Comparison of ENCODE assay signal across 10 cellular contexts in the genomic region with DNA sequence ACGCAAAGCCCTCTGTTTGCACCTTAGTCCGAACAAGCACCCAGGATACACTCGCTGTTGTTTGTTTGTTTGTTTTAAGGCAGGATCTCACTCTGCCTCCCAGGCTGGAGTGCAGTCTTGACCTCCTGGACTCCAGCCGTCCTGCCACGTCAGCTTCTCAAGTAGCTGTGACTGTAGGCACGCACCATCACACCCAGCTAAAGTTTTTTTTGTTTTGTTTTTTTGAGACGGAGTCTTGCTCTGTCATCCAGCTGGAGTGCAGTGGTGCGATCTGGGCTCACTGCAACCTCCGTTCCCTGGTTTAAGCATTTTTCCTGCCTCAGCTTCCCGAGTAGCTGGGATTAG.
A peak's percentile ranks its signal among the peaks of the same experiment; 100 is the strongest.
DNase-seq lines count a peak whose midpoint lies in the region; ATAC-seq and TF ChIP-seq lines count a peak whose summit lies in the region.
"Had no signal": no experiment of that assay in that cellular context is flagged by ENCODE, and none has a peak within 500 bp of the region (broad histone marks: within the 10 kb centered on the region; RNA-seq: fewer than 3 reads in every experiment).

No MANE protein-coding gene starts in this region.

- H3K36me3 Mint-ChIP-seq in brain (peaks cover 77% of the 10 kb centered on the region), T-cell (no peaks in the 10 kb centered on the region)

- peak overlapping the region; percentile 76 for H3K27ac ChIP-seq in hepatocyte
- peak overlapping the region in 4 of 8 donors; percentile 10 to 81 (median 60) for H3K27ac ChIP-seq in spleen

- H3K79me2 ChIP-seq in hepatocyte: peaks cover 100% of the 10 kb centered on the region

- H3K27me3 ChIP-seq in hepatocyte (no peaks in the 10 kb centered on the region), spleen (replicated peaks in 1 of 7) (peaks cover 0 to 33% (median 0%) of the 10 kb centered on the region in 7 donors)

- ATAC-seq in HG02970 (IDR thresholded peaks at IDR 0.05; ENCODE audit: low FRiP score, unreplicated experiment) (no peak), T-cell (replicated peaks in 1 of 4) (no peak), GM21360 (IDR thresholded peaks at IDR 0.05; ENCODE audit: unreplicated experiment) (no peak)
- ATAC-seq: effector memory CD8-positive, alpha-beta T cell; T-helper 17 cell had no signal

- H3K36me3 ChIP-seq in hepatocyte (replicated peaks; ENCODE audit: insufficient read depth, low read depth): no peaks in the 10 kb centered on the region
- peaks cover 0 to 36% (median 0%) of the 10 kb centered on the region in 6 donors for H3K36me3 ChIP-seq in spleen

- peak overlapping the region; percentile 28 to 89 (median 48) for H3K27ac Mint-ChIP-seq in brain
- no peak overlapping the region for H3K27ac Mint-ChIP-seq in T-cell
- H3K27ac Mint-ChIP-seq: effector memory CD8-positive, alpha-beta T cell; T-helper 17 cell had no signal

- CTCF ChIA-PET in T-cell (lab: Charles Lee): no interaction called here

- no peak for TF ChIP-seq POLR2A in spleen (IDR thresholded peaks at IDR 0.05)

- H3K9me3 ChIP-seq in hepatocyte (ENCODE audit: low read depth) (no peaks in the 10 kb centered on the region), spleen (no peaks in the 10 kb centered on the region)

- H3K4me3 ChIP-seq in hepatocyte: no peak overlapping the region
- H3K4me3 ChIP-seq in spleen: no peak overlapping the region

- no peak overlapping the region for H3K4me2 ChIP-seq in hepatocyte

- TF ChIP-seq CTCF in brain (conservative IDR thresholded peaks at IDR 0.05): no peak
- TF ChIP-seq CTCF in hepatocyte (IDR thresholded peaks at IDR 0.05; ENCODE audit: poor library complexity): no peak
- TF ChIP-seq CTCF in spleen (IDR thresholded peaks at IDR 0.05 in 8 of 11, conservative IDR thresholded peaks at IDR 0.05 in 3 of 11): no peak

- H2AFZ ChIP-seq in hepatocyte: no peak overlapping the region

- DNase-seq in H4 (ENCODE audit: low spot score): peak; percentile 21
- DNase-seq in hepatocyte (ENCODE audit: low spot score): no peak
- DNase-seq in spleen: peak; percentile 44
- DNase-seq in T-cell: no peak
- no peak for DNase-seq in G401 (ENCODE audit: low spot score)
- DNase-seq: effector memory CD8-positive, alpha-beta T cell; T-helper 17 cell had no signal

- H3K4me1 ChIP-seq in hepatocyte (ENCODE audit: insufficient read depth): peaks cover 11% of the 10 kb centered on the region
- H3K4me1 ChIP-seq in spleen: peaks cover 4 to 60% (median 33%) of the 10 kb centered on the region in 6 donors

- WGBS in hepatocyte (ENCODE audit: low lambda C conversion rate, missing lambda C conversion rate): 85% methylated on average over 10 of the region's 10 CpGs
- WGBS in spleen, 5 donors: 77 to 88% (median 83%) methylated on average over 10 of the region's 10 CpGs

- in situ Hi-C loops in G401 (cut with HindIII; ENCODE audit: low sequenced_read_pairs): no loop called here

- POLR2A ChIA-PET in T-cell (lab: Charles Lee): no interaction called here

- H4K20me1 ChIP-seq in hepatocyte (ENCODE audit: insufficient read depth, poor library complexity, severe bottlenecking): peaks cover 81% of the 10 kb centered on the region

- peaks cover 89% of the 10 kb centered on the region for H3K4me1 Mint-ChIP-seq in brain
- H3K4me1 Mint-ChIP-seq in T-cell: no peaks in the 10 kb centered on the region
- H3K4me1 Mint-ChIP-seq: T-helper 17 cell had no signal

- H3K27me3 Mint-ChIP-seq in brain: no peaks in the 10 kb centered on the region
- peaks cover 0 to 5% of the 10 kb centered on the region in 2 donors for H3K27me3 Mint-ChIP-seq in T-cell

- H3K9me3 Mint-ChIP-seq in brain: no peaks in the 10 kb centered on the region
- H3K9me3 Mint-ChIP-seq in T-cell: no peaks in the 10 kb centered on the region
- H3K9me3 Mint-ChIP-seq: effector memory CD8-positive, alpha-beta T cell had no signal

- no peaks in the 10 kb centered on the region for H3K9me2 ChIP-seq in hepatocyte (replicated peaks; ENCODE audit: insufficient read depth)

- intact Hi-C loops in spleen (cut with DNase I; ENCODE audit: low total_unique reads): no loop called here

- H3K4me3 Mint-ChIP-seq in brain (no peak overlapping the region), T-cell (no peak overlapping the region)
- H3K4me3 Mint-ChIP-seq: effector memory CD8-positive, alpha-beta T cell; T-helper 17 cell had no signal

Comparison
In these comparisons a context has a peak if more than half of its experiments do, and no peak if none do; other contexts are left out.
1. DNase-seq: peak in H4 (single experiment) and spleen (single experiment); none in hepatocyte (single experiment), T-cell (0 of 34) and G401 (single experiment).
2. H3K27ac Mint-ChIP-seq: peak in brain (5 of 5); none in T-cell (0 of 2).